Comparison of ENCODE assay signal across 8 cellular contexts in the genomic region with DNA sequence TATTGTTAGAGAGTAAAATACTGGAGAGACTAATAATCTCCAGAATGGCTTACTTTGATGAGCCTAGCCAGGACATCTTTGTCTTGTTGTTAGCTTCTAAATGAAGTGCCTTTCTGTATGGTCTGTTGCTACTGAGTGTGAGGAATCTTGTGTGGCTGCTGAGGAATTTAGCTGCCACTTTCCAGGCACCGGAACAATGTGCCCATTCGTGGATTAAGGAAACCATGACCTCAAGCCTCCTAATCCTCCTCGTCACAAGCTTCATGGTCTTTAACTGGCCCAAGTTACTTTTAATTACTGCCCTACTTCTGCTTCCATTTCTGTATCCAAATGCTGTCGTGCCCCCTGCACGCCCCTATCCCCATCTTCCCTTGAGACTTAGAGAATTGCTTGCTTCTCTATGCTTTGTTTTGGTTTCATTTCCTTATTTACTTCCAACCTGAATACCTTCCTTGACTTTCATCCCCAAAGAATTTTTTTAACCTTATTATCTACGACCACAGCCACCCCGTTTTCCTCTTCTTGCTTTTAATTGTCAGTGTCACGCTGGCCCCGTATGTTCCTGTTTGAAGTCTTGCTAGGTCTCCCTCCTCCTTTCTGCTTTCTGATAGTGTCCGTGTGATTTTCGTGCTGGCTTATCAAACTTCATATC. TPM values are rescaled to one million over a fixed set of nuclear protein-coding genes. Genes with fewer than 3 reads are reported as not detected.
DNase-seq lines count a peak whose midpoint lies in the region; ATAC-seq and TF ChIP-seq lines count a peak whose summit lies in the region.

No MANE protein-coding gene starts in this region.

- peak overlapping the region in 3 of 4 donors; percentile 13 to 39 (median 25) for H3K27ac ChIP-seq in gastrocnemius medialis

- in situ Hi-C loops in gastrocnemius medialis (cut with MboI; ENCODE audit: low sequenced_read_pairs in 4 of 4) = no loop called here

- H3K4me1 Mint-ChIP-seq in WTC11 = peaks cover 18% of the 10 kb centered on the region
- H3K4me1 Mint-ChIP-seq in stimulated activated naive B cell treated with anti-CD40 and anti-IgM and Interleukin-4, amounts not matched to agents 10 μg/mL and 1 μg/mL and 100 μg/mL, for 72 hours = peaks cover 0 to 6% of the 10 kb centered on the region in 2 donors

- CTCF ChIA-PET in WTC11 (lab: Charles Lee) = no interaction called here

- H3K4me3 Mint-ChIP-seq in WTC11 = no peak overlapping the region
- no peak overlapping the region for H3K4me3 Mint-ChIP-seq in stimulated activated naive B cell treated with anti-CD40 and anti-IgM and Interleukin-4, amounts not matched to agents 10 μg/mL and 1 μg/mL and 100 μg/mL, for 72 hours

- POLR2A ChIA-PET in WTC11 (lab: Charles Lee) = no interaction called here

- TF ChIP-seq CTCF in WTC11 (IDR thresholded peaks at IDR 0.05) (no peak), gastrocnemius medialis (IDR thresholded peaks at IDR 0.05 in 4 of 5, conservative IDR thresholded peaks at IDR 0.05 in 1 of 5) (no peak)

- 0 out of 2 replicates have a peak overlapping the region, but pooled peaks have one; percentile 14 for H3K27ac Mint-ChIP-seq in WTC11
- no peak overlapping the region for H3K27ac Mint-ChIP-seq in stimulated activated naive B cell treated with anti-CD40 and anti-IgM and Interleukin-4, amounts not matched to agents 10 μg/mL and 1 μg/mL and 100 μg/mL, for 72 hours

- peaks cover 3% of the 10 kb centered on the region; the same call in 1 of the 2 replicates for H3K9me3 Mint-ChIP-seq in WTC11
- peaks cover 0 to 1% of the 10 kb centered on the region in 2 donors for H3K9me3 Mint-ChIP-seq in stimulated activated naive B cell treated with anti-CD40 and anti-IgM and Interleukin-4, amounts not matched to agents 10 μg/mL and 1 μg/mL and 100 μg/mL, for 72 hours

- peak overlapping the region; percentile 10 to 38 (median 30) for H3K4me3 ChIP-seq in gastrocnemius medialis

- peaks cover 52 to 62% of the 10 kb centered on the region in 2 donors for H3K4me1 ChIP-seq in gastrocnemius medialis

- DNase-seq in EL (peak; percentile 53), WTC11 (ENCODE audit: low spot score) (no peak), left ventricle myocardium superior (no peak), gastrocnemius medialis (no peak)
- no peak for DNase-seq in stimulated activated naive B cell treated with anti-CD40 and anti-IgM and Interleukin-4, amounts not matched to agents 10 μg/mL and 1 μg/mL and 100 μg/mL, for 72 hours

- ATAC-seq in WTC11 (peak; percentile 64), left ventricle myocardium superior (peak; percentile 35), gastrocnemius medialis (peak; percentile 31 to 34), GM21619 (IDR thresholded peaks at IDR 0.05; ENCODE audit: unreplicated experiment) (no peak), GM19324 (IDR thresholded peaks at IDR 0.05; ENCODE audit: low FRiP score, unreplicated experiment) (no peak), GM18511 (IDR thresholded peaks at IDR 0.05; ENCODE audit: unreplicated experiment) (no peak)
- ATAC-seq in stimulated activated naive B cell treated with anti-CD40 and anti-IgM and Interleukin-4, amounts not matched to agents 10 μg/mL and 1 μg/mL and 100 μg/mL, for 72 hours (replicated peaks) = no peak

- intact Hi-C loops in left ventricle myocardium superior (cut with micrococcal nuclease) = no loop called here
- intact Hi-C loops in gastrocnemius medialis (cut with DNase I; ENCODE audit: low total_unique reads) = no loop called here

- TF ChIP-seq POLR2A in gastrocnemius medialis (IDR thresholded peaks at IDR 0.05) = no peak

- no peaks in the 10 kb centered on the region for H3K9me3 ChIP-seq in gastrocnemius medialis

- no peaks in the 10 kb centered on the region for H3K36me3 Mint-ChIP-seq in WTC11
- H3K36me3 Mint-ChIP-seq in stimulated activated naive B cell treated with anti-CD40 and anti-IgM and Interleukin-4, amounts not matched to agents 10 μg/mL and 1 μg/mL and 100 μg/mL, for 72 hours = no peaks in the 10 kb centered on the region

- no peaks in the 10 kb centered on the region for H3K27me3 Mint-ChIP-seq in WTC11 (ENCODE audit: low read depth)
- no peaks in the 10 kb centered on the region for H3K27me3 Mint-ChIP-seq in stimulated activated naive B cell treated with anti-CD40 and anti-IgM and Interleukin-4, amounts not matched to agents 10 μg/mL and 1 μg/mL and 100 μg/mL, for 72 hours

- no peaks in the 10 kb centered on the region for H3K27me3 ChIP-seq in gastrocnemius medialis

- H3K36me3 ChIP-seq in gastrocnemius medialis = no peaks in the 10 kb centered on the region

TF ChIP-seq in WTC11, 78 proteins besides CTCF, POLR2A, EP300 and RAD21:
- no peak for TF ChIP-seq CREB1 (CRISPR knock-in tag; IDR thresholded peaks at IDR 0.05)
- no peak for TF ChIP-seq TEAD4 (CRISPR knock-in tag; IDR thresholded peaks at IDR 0.05)
- TF ChIP-seq, protein P1, sequence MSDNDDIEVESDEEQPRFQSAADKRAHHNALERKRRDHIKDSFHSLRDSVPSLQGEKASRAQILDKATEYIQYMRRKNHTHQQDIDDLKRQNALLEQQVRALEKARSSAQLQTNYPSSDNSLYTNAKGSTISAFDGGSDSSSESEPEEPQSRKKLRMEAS (CRISPR knock-in tag; IDR thresholded peaks at IDR 0.05) = no peak
- no peak for TF ChIP-seq ETV6 (CRISPR knock-in tag; IDR thresholded peaks at IDR 0.05)
- no peak for TF ChIP-seq ZNF232 (CRISPR knock-in tag; IDR thresholded peaks at IDR 0.05)
- no peak for TF ChIP-seq ATF3 (CRISPR knock-in tag; conservative IDR thresholded peaks at IDR 0.05)
- no peak for TF ChIP-seq AFF4 (CRISPR knock-in tag; IDR thresholded peaks at IDR 0.05; ENCODE audit: borderline replicate concordance)
- TF ChIP-seq IRF2 (CRISPR knock-in tag; IDR thresholded peaks at IDR 0.05; ENCODE audit: borderline replicate concordance, low read depth) = no peak
- TF ChIP-seq TCF7 (CRISPR knock-in tag; IDR thresholded peaks at IDR 0.05; ENCODE audit: low read depth) = no peak
- TF ChIP-seq JAZF1 (CRISPR knock-in tag; IDR thresholded peaks at IDR 0.05) = no peak
- no peak for TF ChIP-seq ZNF263 (CRISPR knock-in tag; IDR thresholded peaks at IDR 0.05; ENCODE audit: low read depth)
- TF ChIP-seq, protein P2, sequence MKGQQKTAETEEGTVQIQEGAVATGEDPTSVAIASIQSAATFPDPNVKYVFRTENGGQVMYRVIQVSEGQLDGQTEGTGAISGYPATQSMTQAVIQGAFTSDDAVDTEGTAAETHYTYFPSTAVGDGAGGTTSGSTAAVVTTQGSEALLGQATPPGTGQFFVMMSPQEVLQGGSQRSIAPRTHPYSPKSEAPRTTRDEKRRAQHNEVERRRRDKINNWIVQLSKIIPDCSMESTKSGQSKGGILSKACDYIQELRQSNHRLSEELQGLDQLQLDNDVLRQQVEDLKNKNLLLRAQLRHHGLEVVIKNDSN (CRISPR knock-in tag; IDR thresholded peaks at IDR 0.05) = no peak
- TF ChIP-seq ZBTB21 (CRISPR knock-in tag; IDR thresholded peaks at IDR 0.05; ENCODE audit: borderline replicate concordance) = no peak
- no peak for TF ChIP-seq ZNF317 (CRISPR knock-in tag; IDR thresholded peaks at IDR 0.05; ENCODE audit: borderline replicate concordance, low read depth)
- no peak for TF ChIP-seq SP1 (CRISPR knock-in tag; conservative IDR thresholded peaks at IDR 0.05)

RNA-seq across cellular contexts. Expression of gene RNF217, which starts 40.0 kb away (rescaled TPM):
- total RNA-seq in WTC11 (2021) = 7.4 to 12.2 TPM (median 11.0 TPM) in 3 replicates
- total RNA-seq in left ventricle myocardium superior = 8.5 TPM
- 10 to 100 TPM in 3 of 4 donors, 1 to 10 TPM in 1; 4.5 to 15.5 (median 12.4) TPM for total RNA-seq in gastrocnemius medialis

Comparison
In these comparisons a context has a peak if more than half of its experiments do, and no peak if none do; other contexts are left out.
1. ATAC-seq: peak in WTC11 (single experiment), left ventricle myocardium superior (single experiment) and gastrocnemius medialis (2 of 2); none in stimulated activated naive B cell treated with anti-CD40 and anti-IgM and Interleukin-4, amounts not matched to agents 10 μg/mL and 1 μg/mL and 100 μg/mL, for 72 hours (0 of 2), GM21619 (single experiment), GM19324 (single experiment) and GM18511 (single experiment).